ENCODE assay signal across 2 cellular contexts in the genomic region with DNA sequence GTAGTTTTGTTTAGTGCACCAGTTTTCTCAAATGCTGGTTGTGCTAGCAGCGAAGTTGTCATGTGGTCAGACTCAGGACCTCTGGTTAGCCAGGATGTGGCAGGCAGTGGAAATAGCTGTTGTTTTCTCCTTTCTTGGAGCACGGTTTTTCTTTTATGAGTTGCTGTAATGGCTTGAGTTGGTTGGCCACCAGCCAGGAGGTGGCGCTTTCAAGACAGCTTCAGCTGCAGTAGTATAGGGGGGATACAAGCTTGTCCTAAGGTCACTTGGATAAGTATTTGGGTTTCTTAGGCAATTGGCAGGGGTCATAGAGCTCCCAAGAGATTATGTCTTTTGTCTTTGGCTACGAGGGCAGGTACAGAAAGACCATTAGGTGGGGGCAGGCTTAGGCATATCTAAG.
TF ChIP-seq lines count a peak whose summit lies in the region.

No MANE protein-coding gene starts in this region.

TF ChIP-seq in GM23338, 12 proteins besides CTCF, POLR2A, EP300 and RAD21:
- TF ChIP-seq, protein P1, sequence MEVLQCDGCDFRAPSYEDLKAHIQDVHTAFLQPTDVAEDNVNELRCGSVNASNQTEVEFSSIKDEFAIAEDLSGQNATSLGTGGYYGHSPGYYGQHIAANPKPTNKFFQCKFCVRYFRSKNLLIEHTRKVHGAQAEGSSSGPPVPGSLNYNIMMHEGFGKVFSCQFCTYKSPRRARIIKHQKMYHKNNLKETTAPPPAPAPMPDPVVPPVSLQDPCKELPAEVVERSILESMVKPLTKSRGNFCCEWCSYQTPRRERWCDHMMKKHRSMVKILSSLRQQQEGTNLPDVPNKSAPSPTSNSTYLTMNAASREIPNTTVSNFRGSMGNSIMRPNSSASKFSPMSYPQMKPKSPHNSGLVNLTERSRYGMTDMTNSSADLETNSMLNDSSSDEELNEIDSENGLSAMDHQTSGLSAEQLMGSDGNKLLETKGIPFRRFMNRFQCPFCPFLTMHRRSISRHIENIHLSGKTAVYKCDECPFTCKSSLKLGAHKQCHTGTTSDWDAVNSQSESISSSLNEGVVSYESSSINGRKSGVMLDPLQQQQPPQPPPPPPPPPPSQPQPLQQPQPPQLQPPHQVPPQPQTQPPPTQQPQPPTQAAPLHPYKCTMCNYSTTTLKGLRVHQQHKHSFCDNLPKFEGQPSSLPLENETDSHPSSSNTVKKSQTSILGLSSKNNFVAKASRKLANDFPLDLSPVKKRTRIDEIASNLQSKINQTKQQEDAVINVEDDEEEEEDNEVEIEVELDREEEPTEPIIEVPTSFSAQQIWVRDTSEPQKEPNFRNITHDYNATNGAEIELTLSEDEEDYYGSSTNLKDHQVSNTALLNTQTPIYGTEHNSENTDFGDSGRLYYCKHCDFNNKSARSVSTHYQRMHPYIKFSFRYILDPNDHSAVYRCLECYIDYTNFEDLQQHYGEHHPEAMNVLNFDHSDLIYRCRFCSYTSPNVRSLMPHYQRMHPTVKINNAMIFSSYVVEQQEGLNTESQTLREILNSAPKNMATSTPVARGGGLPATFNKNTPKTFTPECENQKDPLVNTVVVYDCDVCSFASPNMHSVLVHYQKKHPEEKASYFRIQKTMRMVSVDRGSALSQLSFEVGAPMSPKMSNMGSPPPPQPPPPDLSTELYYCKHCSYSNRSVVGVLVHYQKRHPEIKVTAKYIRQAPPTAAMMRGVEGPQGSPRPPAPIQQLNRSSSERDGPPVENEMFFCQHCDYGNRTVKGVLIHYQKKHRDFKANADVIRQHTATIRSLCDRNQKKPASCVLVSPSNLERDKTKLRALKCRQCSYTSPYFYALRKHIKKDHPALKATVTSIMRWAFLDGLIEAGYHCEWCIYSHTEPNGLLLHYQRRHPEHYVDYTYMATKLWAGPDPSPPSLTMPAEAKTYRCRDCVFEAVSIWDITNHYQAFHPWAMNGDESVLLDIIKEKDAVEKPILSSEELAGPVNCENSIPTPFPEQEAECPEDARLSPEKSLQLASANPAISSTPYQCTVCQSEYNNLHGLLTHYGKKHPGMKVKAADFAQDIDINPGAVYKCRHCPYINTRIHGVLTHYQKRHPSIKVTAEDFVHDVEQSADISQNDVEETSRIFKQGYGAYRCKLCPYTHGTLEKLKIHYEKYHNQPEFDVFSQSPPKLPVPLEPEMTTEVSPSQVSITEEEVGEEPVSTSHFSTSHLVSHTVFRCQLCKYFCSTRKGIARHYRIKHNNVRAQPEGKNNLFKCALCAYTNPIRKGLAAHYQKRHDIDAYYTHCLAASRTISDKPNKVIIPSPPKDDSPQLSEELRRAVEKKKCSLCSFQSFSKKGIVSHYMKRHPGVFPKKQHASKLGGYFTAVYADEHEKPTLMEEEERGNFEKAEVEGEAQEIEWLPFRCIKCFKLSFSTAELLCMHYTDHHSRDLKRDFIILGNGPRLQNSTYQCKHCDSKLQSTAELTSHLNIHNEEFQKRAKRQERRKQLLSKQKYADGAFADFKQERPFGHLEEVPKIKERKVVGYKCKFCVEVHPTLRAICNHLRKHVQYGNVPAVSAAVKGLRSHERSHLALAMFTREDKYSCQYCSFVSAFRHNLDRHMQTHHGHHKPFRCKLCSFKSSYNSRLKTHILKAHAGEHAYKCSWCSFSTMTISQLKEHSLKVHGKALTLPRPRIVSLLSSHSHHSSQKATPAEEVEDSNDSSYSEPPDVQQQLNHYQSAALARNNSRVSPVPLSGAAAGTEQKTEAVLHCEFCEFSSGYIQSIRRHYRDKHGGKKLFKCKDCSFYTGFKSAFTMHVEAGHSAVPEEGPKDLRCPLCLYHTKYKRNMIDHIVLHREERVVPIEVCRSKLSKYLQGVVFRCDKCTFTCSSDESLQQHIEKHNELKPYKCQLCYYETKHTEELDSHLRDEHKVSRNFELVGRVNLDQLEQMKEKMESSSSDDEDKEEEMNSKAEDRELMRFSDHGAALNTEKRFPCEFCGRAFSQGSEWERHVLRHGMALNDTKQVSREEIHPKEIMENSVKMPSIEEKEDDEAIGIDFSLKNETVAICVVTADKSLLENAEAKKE (CRISPR knock-in tag; IDR thresholded peaks at IDR 0.05), result no peak
- TF ChIP-seq STAT1 (IDR thresholded peaks at IDR 0.05; ENCODE audit: unreplicated experiment) (no peak), EZH2phosphoT487 (IDR thresholded peaks at IDR 0.05; ENCODE audit: unreplicated experiment) (no peak), EZH2 (IDR thresholded peaks at IDR 0.05; ENCODE audit: low read depth, unreplicated experiment) (no peak)

TF ChIP-seq in H1, 55 proteins besides CTCF, POLR2A, EP300 and RAD21:
- TF ChIP-seq GTF2F1 (IDR thresholded peaks at IDR 0.05; ENCODE audit: borderline replicate concordance, low read depth, low read length), result no peak
- TF ChIP-seq CBX5 (IDR thresholded peaks at IDR 0.05; ENCODE audit: low read depth, low read length), result no peak
- no peak for TF ChIP-seq PHF8 (conservative IDR thresholded peaks at IDR 0.05; ENCODE audit: low read depth, low read length)
- TF ChIP-seq CREB1 (IDR thresholded peaks at IDR 0.05), result no peak
- TF ChIP-seq, protein P2, sequence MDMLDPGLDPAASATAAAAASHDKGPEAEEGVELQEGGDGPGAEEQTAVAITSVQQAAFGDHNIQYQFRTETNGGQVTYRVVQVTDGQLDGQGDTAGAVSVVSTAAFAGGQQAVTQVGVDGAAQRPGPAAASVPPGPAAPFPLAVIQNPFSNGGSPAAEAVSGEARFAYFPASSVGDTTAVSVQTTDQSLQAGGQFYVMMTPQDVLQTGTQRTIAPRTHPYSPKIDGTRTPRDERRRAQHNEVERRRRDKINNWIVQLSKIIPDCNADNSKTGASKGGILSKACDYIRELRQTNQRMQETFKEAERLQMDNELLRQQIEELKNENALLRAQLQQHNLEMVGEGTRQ (IDR thresholded peaks at IDR 0.05; ENCODE audit: low read length), result no peak
- TF ChIP-seq SRF (IDR thresholded peaks at IDR 0.05; ENCODE audit: low read depth, low read length), result no peak
- TF ChIP-seq CTBP2 (IDR thresholded peaks at IDR 0.05; ENCODE audit: borderline replicate concordance, insufficient read depth, insufficient read length, low read length), result no peak
- no peak for TF ChIP-seq BCL11A (IDR thresholded peaks at IDR 0.05; ENCODE audit: low read depth in 2 of 2, low read length in 2 of 2)
- no peak for TF ChIP-seq BRCA1 (IDR thresholded peaks at IDR 0.05; ENCODE audit: low read depth, low read length)
- TF ChIP-seq SIX5 (IDR thresholded peaks at IDR 0.05; ENCODE audit: low read depth, low read length), result no peak
